9 cellular contexts compared by ENCODE assay signal in genomic region chr5:138824924-138825863, GRCh38. TPM values are rescaled to one million over a fixed set of nuclear protein-coding genes. Genes with fewer than 3 reads are reported as not detected.
DNase-seq lines count a peak whose midpoint lies in the region; ATAC-seq and TF ChIP-seq lines count a peak whose summit lies in the region.
"Had no signal": no experiment of that assay in that cellular context is flagged by ENCODE, and none has a peak within 500 bp of the region (broad histone marks: within the 10 kb centered on the region; RNA-seq: fewer than 3 reads in every experiment).

No MANE protein-coding gene starts in this region.

- intact Hi-C loops in heart left ventricle (cut with DNase I), result loop anchor here in 5 of 10 donors (5.0 to 10.0 kb wide), 4 partner anchors 92 to 440 kb away; no protein-coding TSS in a partner anchor

- H2AFZ ChIP-seq in SU-DHL-6 (ENCODE audit: low read depth, low read length, severe bottlenecking), result no peak overlapping the region

- WGBS in heart left ventricle, 4 donors, result 47 to 59% (median 50%) methylated on average over 5 of the region's 5 CpGs

- no peak overlapping the region for H3K4me3 ChIP-seq in SU-DHL-6 (ENCODE audit: insufficient read depth, low read length, poor library complexity, severe bottlenecking)
- no peak overlapping the region for H3K4me3 ChIP-seq in heart left ventricle
- no peak overlapping the region for H3K4me3 ChIP-seq in Peyer's patch
- H3K4me3 ChIP-seq in HAP-1, result no peak overlapping the region

- no peaks in the 10 kb centered on the region for H3K9me2 ChIP-seq in SU-DHL-6 (replicated peaks; ENCODE audit: insufficient read depth, low read length)

- H3K36me3 ChIP-seq in SU-DHL-6 (ENCODE audit: low read length) (no peaks in the 10 kb centered on the region), heart left ventricle (peaks cover 0 to 60% (median 42%) of the 10 kb centered on the region in 9 donors), Peyer's patch (peaks cover 0 to 49% (median 0%) of the 10 kb centered on the region in 3 donors), HAP-1 (replicated peaks) (peaks cover 32% of the 10 kb centered on the region)

- no peak overlapping the region for H3K9ac ChIP-seq in SU-DHL-6 (ENCODE audit: low read length)

- no peak overlapping the region for H3K27ac ChIP-seq in SU-DHL-6 (ENCODE audit: low read depth, low read length)
- H3K27ac ChIP-seq in heart left ventricle, result peak overlapping the region in 4 of 12 donors; percentile 18 to 45 (median 34)
- no peak overlapping the region for H3K27ac ChIP-seq in Peyer's patch
- H3K27ac ChIP-seq: epithelial cell of prostate had no signal

- TF ChIP-seq CTCF in GM13977 (IDR thresholded peaks at IDR 0.05; ENCODE audit: extremely low read depth, insufficient read depth, missing control alignments) (peak; percentile 55), SU-DHL-6 (IDR thresholded peaks at IDR 0.05; ENCODE audit: insufficient read depth, low read length, poor library complexity, severe bottlenecking) (peak; percentile 82), heart left ventricle (IDR thresholded peaks at IDR 0.05) (peak; percentile 45 to 73 (median 68)), Peyer's patch (IDR thresholded peaks at IDR 0.05) (peak in 3 of 6 experiments; percentile 43 to 48 (median 44))

- in situ Hi-C loops in GM13977 (cut with MboI; ENCODE audit: low pct_unique_long_range_greater_than_20kb, low sequenced_read_pairs, unreplicated experiment) (loop anchor here (25.0 kb wide), 1 partner anchor 437 kb away; no protein-coding TSS in a partner anchor), HAP-1 (cut with MboI; ENCODE audit: low sequenced_read_pairs) (loop anchor here (25.0 kb wide), 1 partner anchor 437 kb away; no protein-coding TSS in a partner anchor)

- DNase-seq in AG20443 (ENCODE audit: low spot score) (peak; percentile 40), GM13977 (ENCODE audit: low spot score) (peak; percentile 56), heart left ventricle (no peak), superior temporal gyrus (ENCODE audit: extremely low spot score) (peak; percentile 48), Peyer's patch (no peak), HAP-1 (ENCODE audit: low spot score in 2 of 2) (no peak)

- H3K27me3 ChIP-seq in SU-DHL-6 (ENCODE audit: low read length) (no peaks in the 10 kb centered on the region), heart left ventricle (no peaks in the 10 kb centered on the region), Peyer's patch (no peaks in the 10 kb centered on the region), HAP-1 (ENCODE audit: low read depth) (no peaks in the 10 kb centered on the region)

- H4K20me1 ChIP-seq in SU-DHL-6 (ENCODE audit: low read depth, low read length), result no peaks in the 10 kb centered on the region

- no peaks in the 10 kb centered on the region for H3F3A ChIP-seq in SU-DHL-6 (ENCODE audit: insufficient read depth)

- H3K9me3 ChIP-seq in SU-DHL-6 (ENCODE audit: insufficient read depth, low read length), result no peaks in the 10 kb centered on the region
- H3K9me3 ChIP-seq in heart left ventricle, result no peaks in the 10 kb centered on the region
- H3K9me3 ChIP-seq in Peyer's patch, result no peaks in the 10 kb centered on the region
- H3K9me3 ChIP-seq in HAP-1, result no peaks in the 10 kb centered on the region

- H3K4me2 ChIP-seq in SU-DHL-6 (ENCODE audit: low read depth, low read length, poor library complexity, severe bottlenecking), result no peak overlapping the region

- peaks cover 4 to 54% (median 30%) of the 10 kb centered on the region in 12 donors for H3K4me1 ChIP-seq in heart left ventricle
- H3K4me1 ChIP-seq in Peyer's patch, result no peaks in the 10 kb centered on the region
- peaks cover 23% of the 10 kb centered on the region for H3K4me1 ChIP-seq in HAP-1

- TF ChIP-seq POLR2A in heart left ventricle (IDR thresholded peaks at IDR 0.05), result no peak
- no peak for TF ChIP-seq POLR2A in Peyer's patch (IDR thresholded peaks at IDR 0.05)

- ATAC-seq in heart left ventricle (peak in 2 of 4 donors; percentile 61 to 67), GM21423 (IDR thresholded peaks at IDR 0.05; ENCODE audit: unreplicated experiment) (no peak)

- no peaks in the 10 kb centered on the region for H3K79me2 ChIP-seq in SU-DHL-6 (ENCODE audit: insufficient read depth, low read length)

RNA-seq across cellular contexts. Expression of gene LRRTM2, which starts 49.9 kb away (rescaled TPM):
- total RNA-seq in heart left ventricle (under 1 TPM in 2 of 9 donors, not detected in 7; 0.16 TPM), Peyer's patch (1 to 10 TPM in 1 of 4 donors, not detected in 3; 4.1 TPM)
- under 1 TPM; 0.06 to 0.23 TPM for polyA plus RNA-seq in heart left ventricle

Comparison
In these comparisons a context has a peak if more than half of its experiments do, and no peak if none do; other contexts are left out.
1. DNase-seq: peak in AG20443 (single experiment), GM13977 (single experiment) and superior temporal gyrus (single experiment); none in heart left ventricle (0 of 5), Peyer's patch (0 of 3) and HAP-1 (0 of 2).